ENCODE assay signal across 1 cellular context in genomic region chr1:160094806-160095205, GRCh38.
TF ChIP-seq lines count a peak whose summit lies in the region.

No MANE protein-coding gene starts in this region.

TF ChIP-seq in H1, 55 proteins besides CTCF, POLR2A, EP300 and RAD21:
- TF ChIP-seq CBX5 (IDR thresholded peaks at IDR 0.05; ENCODE audit: low read depth, low read length): no peak
- TF ChIP-seq CTBP2 (IDR thresholded peaks at IDR 0.05; ENCODE audit: borderline replicate concordance, insufficient read depth, insufficient read length, low read length): no peak
- no peak for TF ChIP-seq FOSL1 (IDR thresholded peaks at IDR 0.05; ENCODE audit: insufficient read depth, low read depth, low read length)
- TF ChIP-seq SUZ12 (IDR thresholded peaks at IDR 0.05; ENCODE audit: low read length): no peak
- no peak for TF ChIP-seq KDM4A (IDR thresholded peaks at IDR 0.05; ENCODE audit: low read depth, low read length, severe bottlenecking)
